In the genomic region with DNA sequence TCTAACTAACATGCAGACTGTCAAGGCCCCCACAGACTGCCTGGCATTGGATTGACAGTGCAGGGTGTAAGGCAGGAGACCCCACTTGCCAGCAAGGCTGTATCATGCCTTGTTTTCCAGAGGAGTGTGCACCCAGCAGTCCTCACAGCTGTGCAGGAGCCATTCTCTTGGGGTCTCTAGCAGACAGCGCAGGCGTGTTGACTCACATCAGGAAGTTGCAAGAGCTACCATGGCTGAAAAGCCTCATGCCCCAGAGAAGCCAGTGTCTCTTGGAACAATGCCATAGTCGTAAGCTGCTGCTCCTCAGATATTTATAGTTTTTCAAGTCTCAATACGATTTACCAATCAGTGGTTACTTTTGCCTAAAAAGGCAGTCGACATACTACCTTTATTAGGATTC, we compare ENCODE assay signal across 12 cellular contexts.
DNase-seq lines count a peak whose midpoint lies in the region; ATAC-seq and TF ChIP-seq lines count a peak whose summit lies in the region.
"Had no signal": no experiment of that assay in that cellular context is flagged by ENCODE, and none has a peak within 500 bp of the region (broad histone marks: within the 10 kb centered on the region; RNA-seq: fewer than 3 reads in every experiment).

No MANE protein-coding gene starts in this region.

- H3K36me3 Mint-ChIP-seq in H9 (ENCODE audit: insufficient read depth in 1 of 3, low read depth in 3 of 3), result no peaks in the 10 kb centered on the region
- H3K36me3 Mint-ChIP-seq in stimulated activated effector memory CD8-positive, alpha-beta T cell treated with anti-CD3 and anti-CD28 coated beads, Interleukin-12 subunit alpha, Interleukin-12 subunit beta, amount 100 ng/mL, for 72 hours, result no peaks in the 10 kb centered on the region
- H3K36me3 Mint-ChIP-seq in activated naive CD4-positive, alpha-beta T cell treated with anti-CD3 and anti-CD28 coated beads for 36 hours (ENCODE audit: low read depth), result no peaks in the 10 kb centered on the region
- H3K36me3 Mint-ChIP-seq: naive thymus-derived CD4-positive, alpha-beta T cell had no signal

- no peak overlapping the region for H3K4me3 ChIP-seq in foreskin fibroblast (ENCODE audit: low read depth in 1 of 2, low read length in 2 of 2)

- H4K91ac ChIP-seq in H9 (ENCODE audit: insufficient read length, low read depth, low read length), result no peak overlapping the region

- H3K79me1 ChIP-seq in H9 (ENCODE audit: insufficient read depth, low read depth, low read length, poor library complexity, severe bottlenecking), result peaks cover 3% of the 10 kb centered on the region

- H3K4me2 ChIP-seq in H9 (ENCODE audit: insufficient read depth, insufficient read length, low read length), result no peak overlapping the region

- H3K4me1 ChIP-seq in H9 (ENCODE audit: insufficient read depth, low read length), result no peaks in the 10 kb centered on the region; the same call in 1 of the 2 replicates

- H3K9me3 ChIP-seq in H9 (ENCODE audit: control insufficient read depth, low read depth, low read length), result no peaks in the 10 kb centered on the region

- H2BK15ac ChIP-seq in H9 (ENCODE audit: low read depth, low read length), result no peak overlapping the region

- H3K56ac ChIP-seq in H9 (ENCODE audit: insufficient read length, low read depth, low read length), result no peak overlapping the region

- no peak overlapping the region for H2AFZ ChIP-seq in H9 (ENCODE audit: low read length)

- H3K27ac ChIP-seq in H9 (ENCODE audit: insufficient read length, low read depth, low read length), result no peak overlapping the region

- peaks cover 17 to 18% of the 10 kb centered on the region in 2 experiments for H3K4me1 Mint-ChIP-seq in H9
- H3K4me1 Mint-ChIP-seq in stimulated activated effector memory CD8-positive, alpha-beta T cell treated with anti-CD3 and anti-CD28 coated beads, Interleukin-12 subunit alpha, Interleukin-12 subunit beta, amount 100 ng/mL, for 72 hours, result no peaks in the 10 kb centered on the region
- H3K4me1 Mint-ChIP-seq in activated naive CD4-positive, alpha-beta T cell treated with anti-CD3 and anti-CD28 coated beads for 36 hours (ENCODE audit: low read depth), result no peaks in the 10 kb centered on the region

- H2AK5ac ChIP-seq in H9 (ENCODE audit: insufficient read length, low read length), result no peak overlapping the region

- TF ChIP-seq CTCF in H9 (conservative IDR thresholded peaks at IDR 0.05), result no peak
- TF ChIP-seq CTCF in foreskin fibroblast (IDR thresholded peaks at IDR 0.05; ENCODE audit: low read depth, low read length), result no peak

- no peak overlapping the region for H2BK12ac ChIP-seq in H9 (ENCODE audit: insufficient read length, low read depth, low read length)

- no peak overlapping the region for H2BK20ac ChIP-seq in H9 (ENCODE audit: low read depth, low read length, poor library complexity, severe bottlenecking)

- no peak for DNase-seq in H9
- DNase-seq in NOMO-1 treated with DMSO at 0.1 percent for 48 hours (lab: John Stamatoyannopoulos, UW; ENCODE audit: unreplicated experiment), result peak; percentile 72
- peak; percentile 9 to 19 for DNase-seq in foreskin fibroblast
- no peak for DNase-seq in stimulated activated effector memory CD8-positive, alpha-beta T cell treated with anti-CD3 and anti-CD28 coated beads, Interleukin-12 subunit alpha, Interleukin-12 subunit beta, amount 100 ng/mL, for 72 hours (ENCODE audit: low spot score in 2 of 2)
- no peak for DNase-seq in islet precursor cell
- no peak for DNase-seq in dedifferentiated amniotic fluid mesenchymal stem cell (ENCODE audit: extremely low spot score)
- DNase-seq in activated naive CD4-positive, alpha-beta T cell treated with anti-CD3 and anti-CD28 coated beads for 36 hours, result no peak
- DNase-seq: activated CD4-positive, alpha-beta T cell treated with anti-CD3 and anti-CD28 coated beads for 36 hours; activated naive CD4-positive, alpha-beta T cell treated with anti-CD3 and anti-CD28 coated beads, Interleukin-2, amount 50 U/mL, for 16 hours; effector CD4-positive, alpha-beta T cell; naive thymus-derived CD4-positive, alpha-beta T cell; RPMI8226 had no signal

- H4K20me1 ChIP-seq in H9 (ENCODE audit: control insufficient read depth, insufficient read depth, insufficient read length), result no peaks in the 10 kb centered on the region

- no peak overlapping the region for H2BK120ac ChIP-seq in H9 (ENCODE audit: low read depth, low read length, poor library complexity, severe bottlenecking)

- no peak overlapping the region for H3K18ac ChIP-seq in H9 (ENCODE audit: insufficient read length, low read depth, low read length)

- CTCF ChIA-PET in activated naive CD4-positive, alpha-beta T cell treated with anti-CD3 and anti-CD28 coated beads for 36 hours (lab: Charles Lee), result no interaction called here

- H3K27me3 ChIP-seq in H9 (ENCODE audit: insufficient read depth, low read length), result no peaks in the 10 kb centered on the region

- no peak overlapping the region for H3K9ac ChIP-seq in H9 (ENCODE audit: extremely low read depth, insufficient read length, low read length)

- H3K27me3 Mint-ChIP-seq in H9 (ENCODE audit: low read depth), result no peaks in the 10 kb centered on the region
- no peaks in the 10 kb centered on the region for H3K27me3 Mint-ChIP-seq in activated naive CD4-positive, alpha-beta T cell treated with anti-CD3 and anti-CD28 coated beads for 36 hours (ENCODE audit: low read depth)
- H3K27me3 Mint-ChIP-seq: activated CD4-positive, alpha-beta T cell treated with anti-CD3 and anti-CD28 coated beads for 36 hours had no signal

- H2BK5ac ChIP-seq in H9 (ENCODE audit: insufficient read length, low read length), result no peak overlapping the region

- ATAC-seq in stimulated activated effector memory CD8-positive, alpha-beta T cell treated with anti-CD3 and anti-CD28 coated beads, Interleukin-12 subunit alpha, Interleukin-12 subunit beta, amount 100 ng/mL, for 72 hours, result peak; percentile 32
- ATAC-seq: activated CD4-positive, alpha-beta T cell treated with anti-CD3 and anti-CD28 coated beads for 36 hours; naive thymus-derived CD4-positive, alpha-beta T cell had no signal

- H3K79me2 ChIP-seq in H9 (ENCODE audit: insufficient read depth, low read length), result no peaks in the 10 kb centered on the region

- H3K4ac ChIP-seq in H9 (ENCODE audit: low read depth, low read length), result no peak overlapping the region

- H3K4me3 Mint-ChIP-seq in H9, result no peak overlapping the region
- no peak overlapping the region for H3K4me3 Mint-ChIP-seq in stimulated activated effector memory CD8-positive, alpha-beta T cell treated with anti-CD3 and anti-CD28 coated beads, Interleukin-12 subunit alpha, Interleukin-12 subunit beta, amount 100 ng/mL, for 72 hours
- no peak overlapping the region for H3K4me3 Mint-ChIP-seq in activated naive CD4-positive, alpha-beta T cell treated with anti-CD3 and anti-CD28 coated beads for 36 hours
- H3K4me3 Mint-ChIP-seq: activated CD4-positive, alpha-beta T cell treated with anti-CD3 and anti-CD28 coated beads for 36 hours; naive thymus-derived CD4-positive, alpha-beta T cell had no signal

- H3K9me3 Mint-ChIP-seq in H9, result no peaks in the 10 kb centered on the region
- peaks cover 2% of the 10 kb centered on the region for H3K9me3 Mint-ChIP-seq in stimulated activated effector memory CD8-positive, alpha-beta T cell treated with anti-CD3 and anti-CD28 coated beads, Interleukin-12 subunit alpha, Interleukin-12 subunit beta, amount 100 ng/mL, for 72 hours
- no peaks in the 10 kb centered on the region for H3K9me3 Mint-ChIP-seq in activated naive CD4-positive, alpha-beta T cell treated with anti-CD3 and anti-CD28 coated beads for 36 hours

- H3K23me2 ChIP-seq in H9 (ENCODE audit: insufficient read length, low read depth, low read length, poor library complexity, severe bottlenecking), result no peaks in the 10 kb centered on the region

- H3K23ac ChIP-seq in H9 (ENCODE audit: insufficient read length, low read depth, low read length), result no peak overlapping the region

- H3K14ac ChIP-seq in H9 (ENCODE audit: insufficient read depth, low read length), result no peak overlapping the region

- intact Hi-C loops in activated naive CD4-positive, alpha-beta T cell treated with anti-CD3 and anti-CD28 coated beads for 36 hours (cut with micrococcal nuclease), result no loop called here

- no peak overlapping the region for H4K8ac ChIP-seq in H9 (replicated peaks; ENCODE audit: insufficient read length, low read depth, low read length)

- H3T11ph ChIP-seq in H9 (ENCODE audit: low read length), result no peak overlapping the region

- no CpG with 5 or more reads among the region's 5 CpGs for WGBS in H9 (ENCODE audit: extremely low coverage, insufficient read length, low lambda C conversion rate)

- H4K5ac ChIP-seq in H9 (ENCODE audit: insufficient read length, low read depth, low read length), result no peak overlapping the region

- H3K27ac Mint-ChIP-seq in H9, result peak overlapping the region in 2 of 3 experiments; percentile 65 to 92; a peak in 3 of 7 replicates
- H3K27ac Mint-ChIP-seq in stimulated activated effector memory CD8-positive, alpha-beta T cell treated with anti-CD3 and anti-CD28 coated beads, Interleukin-12 subunit alpha, Interleukin-12 subunit beta, amount 100 ng/mL, for 72 hours, result no peak overlapping the region
- no peak overlapping the region for H3K27ac Mint-ChIP-seq in activated naive CD4-positive, alpha-beta T cell treated with anti-CD3 and anti-CD28 coated beads for 36 hours
- H3K27ac Mint-ChIP-seq: activated CD4-positive, alpha-beta T cell treated with anti-CD3 and anti-CD28 coated beads for 36 hours; naive thymus-derived CD4-positive, alpha-beta T cell had no signal

Comparison
In these comparisons a context has a peak if more than half of its experiments do, and no peak if none do; other contexts are left out.
1. DNase-seq: peak in NOMO-1 treated with DMSO at 0.1 percent for 48 hours (single experiment) and foreskin fibroblast (2 of 2); none in H9 (single experiment), stimulated activated effector memory CD8-positive, alpha-beta T cell treated with anti-CD3 and anti-CD28 coated beads, Interleukin-12 subunit alpha, Interleukin-12 subunit beta, amount 100 ng/mL, for 72 hours (0 of 2), islet precursor cell (single experiment), dedifferentiated amniotic fluid mesenchymal stem cell (single experiment) and activated naive CD4-positive, alpha-beta T cell treated with anti-CD3 and anti-CD28 coated beads for 36 hours (single experiment).
2. H3K27ac Mint-ChIP-seq: peak in H9 (2 of 3); none in stimulated activated effector memory CD8-positive, alpha-beta T cell treated with anti-CD3 and anti-CD28 coated beads, Interleukin-12 subunit alpha, Interleukin-12 subunit beta, amount 100 ng/mL, for 72 hours (single experiment) and activated naive CD4-positive, alpha-beta T cell treated with anti-CD3 and anti-CD28 coated beads for 36 hours (single experiment).